ENCODE assay signal across 13 cellular contexts in genomic region chr3:150238043-150238802, GRCh38.
DNase-seq lines count a peak whose midpoint lies in the region; ATAC-seq and TF ChIP-seq lines count a peak whose summit lies in the region.
"Had no signal": no experiment of that assay in that cellular context is flagged by ENCODE, and none has a peak within 500 bp of the region (broad histone marks: within the 10 kb centered on the region; RNA-seq: fewer than 3 reads in every experiment).

No MANE protein-coding gene starts in this region.

- H3K27me3 ChIP-seq in osteoblast (ENCODE audit: insufficient read depth, low read length) = no peaks in the 10 kb centered on the region
- H3K27me3 ChIP-seq: BLaER1, heart right ventricle, Peyer's patch had no signal

- peaks cover 38% of the 10 kb centered on the region for H3K4me1 ChIP-seq in osteoblast (ENCODE audit: insufficient read depth, low read length)
- H3K4me1 ChIP-seq: BLaER1 had no signal

- H3K79me2 ChIP-seq in osteoblast (ENCODE audit: insufficient read depth, low read length) = no peaks in the 10 kb centered on the region

- H3K27ac ChIP-seq in C4-2B (peak overlapping the region; percentile 98), coronary artery (peak overlapping the region; percentile 32 to 76), osteoblast (ENCODE audit: low read depth, low read length) (peak overlapping the region; percentile 84)
- H3K27ac ChIP-seq: BLaER1, heart right ventricle had no signal

- H2AFZ ChIP-seq in osteoblast (ENCODE audit: low read length) = no peak overlapping the region

- H3K9me3 ChIP-seq in osteoblast (ENCODE audit: low read depth, low read length) = peaks cover 6% of the 10 kb centered on the region
- H3K9me3 ChIP-seq: BLaER1, heart right ventricle, Peyer's patch had no signal

- no peaks in the 10 kb centered on the region for H3K9me3 Mint-ChIP-seq in stimulated activated effector memory CD8-positive, alpha-beta T cell treated with anti-CD3 and anti-CD28 coated beads, Interleukin-12 subunit alpha, Interleukin-12 subunit beta, amount 100 ng/mL, for 72 hours
- H3K9me3 Mint-ChIP-seq: activated naive CD4-positive, alpha-beta T cell treated with anti-CD3 and anti-CD28 coated beads, Interleukin-2, amount 50 U/mL, for 24 hours had no signal

- no peaks in the 10 kb centered on the region for H3K36me3 Mint-ChIP-seq in stimulated activated effector memory CD8-positive, alpha-beta T cell treated with anti-CD3 and anti-CD28 coated beads, Interleukin-12 subunit alpha, Interleukin-12 subunit beta, amount 100 ng/mL, for 72 hours
- H3K36me3 Mint-ChIP-seq: activated naive CD4-positive, alpha-beta T cell treated with anti-CD3 and anti-CD28 coated beads, Interleukin-2, amount 50 U/mL, for 24 hours had no signal

- ATAC-seq in stimulated activated effector memory CD8-positive, alpha-beta T cell treated with anti-CD3 and anti-CD28 coated beads, Interleukin-12 subunit alpha, Interleukin-12 subunit beta, amount 100 ng/mL, for 72 hours = no peak

- no peak overlapping the region for H3K4me3 Mint-ChIP-seq in stimulated activated effector memory CD8-positive, alpha-beta T cell treated with anti-CD3 and anti-CD28 coated beads, Interleukin-12 subunit alpha, Interleukin-12 subunit beta, amount 100 ng/mL, for 72 hours
- H3K4me3 Mint-ChIP-seq: activated naive CD4-positive, alpha-beta T cell treated with anti-CD3 and anti-CD28 coated beads, Interleukin-2, amount 50 U/mL, for 24 hours had no signal

- H3K4me1 Mint-ChIP-seq in stimulated activated effector memory CD8-positive, alpha-beta T cell treated with anti-CD3 and anti-CD28 coated beads, Interleukin-12 subunit alpha, Interleukin-12 subunit beta, amount 100 ng/mL, for 72 hours = no peaks in the 10 kb centered on the region
- H3K4me1 Mint-ChIP-seq: activated naive CD4-positive, alpha-beta T cell treated with anti-CD3 and anti-CD28 coated beads, Interleukin-2, amount 50 U/mL, for 24 hours had no signal

- no peaks in the 10 kb centered on the region for H4K20me1 ChIP-seq in osteoblast (ENCODE audit: insufficient read depth, low read length)
- H4K20me1 ChIP-seq: BLaER1 had no signal

- H3K27ac Mint-ChIP-seq in stimulated activated effector memory CD8-positive, alpha-beta T cell treated with anti-CD3 and anti-CD28 coated beads, Interleukin-12 subunit alpha, Interleukin-12 subunit beta, amount 100 ng/mL, for 72 hours = no peak overlapping the region
- H3K27ac Mint-ChIP-seq: activated naive CD4-positive, alpha-beta T cell treated with anti-CD3 and anti-CD28 coated beads, Interleukin-2, amount 50 U/mL, for 24 hours had no signal

- H3K4me3 ChIP-seq in coronary artery (no peak overlapping the region), osteoblast (ENCODE audit: insufficient read depth, low read length) (no peak overlapping the region)
- H3K4me3 ChIP-seq: BLaER1, heart right ventricle, Peyer's patch had no signal

- TF ChIP-seq CTCF in C4-2B (conservative IDR thresholded peaks at IDR 0.05) = no peak
- no peak for TF ChIP-seq CTCF in coronary artery (IDR thresholded peaks at IDR 0.05)
- no peak for TF ChIP-seq CTCF in osteoblast (IDR thresholded peaks at IDR 0.05; ENCODE audit: extremely low read depth, low read depth, low read length)

- peak; percentile 28 for DNase-seq in M059J (ENCODE audit: low read depth)
- DNase-seq in coronary artery (ENCODE audit: low spot score) = no peak
- DNase-seq in osteoblast (ENCODE audit: insufficient read length, low spot score, missing footprints) = no peak
- DNase-seq in stimulated activated effector memory CD8-positive, alpha-beta T cell treated with anti-CD3 and anti-CD28 coated beads, Interleukin-12 subunit alpha, Interleukin-12 subunit beta, amount 100 ng/mL, for 72 hours (ENCODE audit: low spot score in 2 of 2) = no peak
- DNase-seq in inferior parietal cortex (ENCODE audit: extremely low spot score) = no peak
- no peak for DNase-seq in ureter (ENCODE audit: low spot score)
- no peak for DNase-seq in NCI-H774 (lab: John Stamatoyannopoulos, UW)
- DNase-seq: GF-D8, heart right ventricle, Peyer's patch had no signal

- no peaks in the 10 kb centered on the region for H3K36me3 ChIP-seq in osteoblast (ENCODE audit: insufficient read depth, low read length)
- H3K36me3 ChIP-seq: BLaER1, heart right ventricle, Peyer's patch had no signal

- peak overlapping the region; percentile 74 for H3K4me2 ChIP-seq in osteoblast (ENCODE audit: insufficient read depth, low read length)
- H3K4me2 ChIP-seq: BLaER1 had no signal
